Comparison of ENCODE assay signal across 1 cellular context in the genomic region with DNA sequence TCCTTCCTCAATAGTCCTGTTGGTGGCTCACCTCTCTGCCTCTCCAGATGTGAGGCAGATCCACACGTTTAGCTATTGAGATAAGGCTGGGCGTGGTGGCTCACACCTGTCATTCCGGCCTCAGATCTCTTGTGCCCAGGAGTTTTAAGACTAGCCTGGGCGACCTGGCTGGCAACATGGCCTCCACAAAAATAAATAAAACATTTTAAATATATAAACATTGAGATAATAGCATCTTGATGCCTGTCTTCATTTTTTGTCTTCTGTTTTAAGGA.
TF ChIP-seq lines count a peak whose summit lies in the region.

No MANE protein-coding gene starts in this region.

TF ChIP-seq in H1, 55 proteins besides CTCF, POLR2A, EP300 and RAD21:
- TF ChIP-seq SP4 (IDR thresholded peaks at IDR 0.05; ENCODE audit: low read length) (no peak), BRCA1 (IDR thresholded peaks at IDR 0.05; ENCODE audit: low read depth, low read length) (no peak), CREB1 (IDR thresholded peaks at IDR 0.05) (no peak), FOSL1 (IDR thresholded peaks at IDR 0.05; ENCODE audit: insufficient read depth, low read depth, low read length) (no peak), SIX5 (IDR thresholded peaks at IDR 0.05; ENCODE audit: low read depth, low read length) (no peak), MAFK (IDR thresholded peaks at IDR 0.05; ENCODE audit: low read depth, low read length) (no peak), KDM5A (IDR thresholded peaks at IDR 0.05; ENCODE audit: low read length) (no peak), GTF2F1 (IDR thresholded peaks at IDR 0.05; ENCODE audit: borderline replicate concordance, low read depth, low read length) (no peak), CBX8 (IDR thresholded peaks at IDR 0.05; ENCODE audit: borderline replicate concordance, low read depth, low read length) (no peak), RNF2 (IDR thresholded peaks at IDR 0.05; ENCODE audit: borderline replicate concordance, low read depth, low read length, missing control alignments, poor library complexity, severe bottlenecking) (no peak), BCL11A (IDR thresholded peaks at IDR 0.05; ENCODE audit: low read depth in 2 of 2, low read length in 2 of 2) (no peak)
